8 cellular contexts compared by ENCODE assay signal in the genomic region with DNA sequence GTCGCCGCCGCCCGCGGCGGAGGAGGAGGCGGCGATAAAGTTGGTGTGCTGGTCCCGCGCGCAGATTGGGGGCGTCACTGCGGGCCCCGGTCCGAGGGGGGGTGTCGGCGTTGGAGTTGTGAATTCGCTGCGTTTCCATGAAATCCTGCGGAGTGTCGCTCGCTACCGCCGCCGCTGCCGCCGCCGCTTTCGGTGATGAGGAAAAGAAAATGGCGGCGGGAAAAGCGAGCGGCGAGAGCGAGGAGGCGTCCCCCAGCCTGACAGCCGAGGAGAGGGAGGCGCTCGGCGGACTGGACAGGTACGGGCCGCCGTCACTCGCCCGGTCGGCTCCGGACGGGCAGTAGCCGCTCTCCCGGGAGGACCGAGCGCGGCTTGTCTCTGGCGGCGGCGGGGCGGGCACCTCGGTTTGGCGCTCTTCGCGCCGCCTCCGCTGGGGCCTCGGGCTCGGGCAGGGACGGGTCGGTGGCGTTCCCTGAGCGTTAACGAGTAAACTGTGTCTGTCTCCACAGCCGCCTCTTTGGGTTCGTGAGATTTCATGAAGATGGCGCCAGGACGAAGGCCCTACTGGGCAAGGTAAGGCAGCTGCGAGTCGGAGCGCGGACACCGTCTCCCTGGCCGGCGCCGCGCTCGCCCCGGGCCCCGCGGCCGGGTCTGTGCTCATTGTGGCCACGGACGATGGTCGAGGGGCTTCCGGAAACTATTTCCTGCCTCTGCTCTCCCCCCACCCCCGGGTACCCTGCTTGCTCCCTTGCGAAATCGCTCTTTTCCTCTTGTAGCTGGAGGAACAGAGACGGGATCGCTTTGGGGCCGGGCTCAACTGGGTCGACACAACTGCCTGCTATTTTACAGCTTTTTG. TPM values are rescaled to one million over a fixed set of nuclear protein-coding genes. Genes with fewer than 3 reads are reported as not detected.
DNase-seq lines count a peak whose midpoint lies in the region; ATAC-seq and TF ChIP-seq lines count a peak whose summit lies in the region.

No MANE protein-coding gene starts in this region.

- ATAC-seq in left lobe of liver (peak; percentile 32), GM21381 (IDR thresholded peaks at IDR 0.05; ENCODE audit: unreplicated experiment) (no peak)

- peak overlapping the region; percentile 71 for H3K4me3 ChIP-seq in choroid plexus epithelial cell (ENCODE audit: low read depth, low read length)

- DNase-seq in AG09319 (ENCODE audit: extremely low read depth, low read depth), result no peak
- peak; percentile 37 for DNase-seq in GM19238 (ENCODE audit: insufficient read length, low spot score)
- DNase-seq in NCI-H1048 (lab: John Stamatoyannopoulos, UW), result peak; percentile 7
- peak; percentile 41 to 54 for DNase-seq in activated CD4-positive, alpha-beta T cell treated with anti-CD3 and anti-CD28 coated beads for 4 hours
- peak; percentile 45 for DNase-seq in choroid plexus epithelial cell (ENCODE audit: low read depth)
- peak; percentile 52 for DNase-seq in left lobe of liver (ENCODE audit: low spot score)
- peak; percentile 12 for DNase-seq in stimulated activated CD4-positive, alpha-beta T cell treated with anti-CD3 and anti-CD28 coated beads, Interleukin-2, amount 100 ng/mL, for 4 hours (ENCODE audit: low read depth)

- TF ChIP-seq CTCF in AG09319 (IDR thresholded peaks at IDR 0.05; ENCODE audit: low read depth, low read length) (peak; percentile 1), choroid plexus epithelial cell (conservative IDR thresholded peaks at IDR 0.05; ENCODE audit: low read depth, low read length) (no peak)

RNA-seq across cellular contexts. Expression of gene KDM6A, which starts 0.7 kb away (rescaled TPM):
- 8.4 TPM for total RNA-seq in left lobe of liver

RNA-seq across cellular contexts. Expression of gene DUSP21, which starts 29.8 kb away (rescaled TPM):
- not detected for total RNA-seq in left lobe of liver
